ENCODE assay signal across 1 cellular context in the genomic region with DNA sequence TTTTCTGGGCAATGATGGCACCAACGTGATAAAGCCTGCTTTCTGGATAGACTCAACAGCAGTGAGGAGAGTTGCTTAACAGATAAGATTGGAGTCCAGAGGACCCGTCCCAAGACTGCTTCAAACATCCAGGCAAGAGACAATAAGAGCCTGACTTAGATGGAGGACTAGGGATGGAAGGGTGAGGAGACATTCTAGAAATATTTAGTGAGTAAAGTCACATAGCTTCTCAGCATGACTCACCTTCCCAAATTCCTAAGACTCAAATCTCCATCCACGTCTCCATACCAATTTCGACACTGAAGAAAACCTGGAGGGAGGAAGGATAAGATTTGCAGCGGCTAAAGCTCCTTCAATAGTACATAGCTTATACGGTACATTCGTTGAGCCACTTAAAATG.
TF ChIP-seq lines count a peak whose summit lies in the region.

No MANE protein-coding gene starts in this region.

TF ChIP-seq in HCT116, 20 proteins besides CTCF, POLR2A, EP300 and RAD21 (continued from another document):
- TF ChIP-seq JUND (IDR thresholded peaks at IDR 0.05): no peak
- TF ChIP-seq EZH2 (IDR thresholded peaks at IDR 0.05): no peak
- TF ChIP-seq SIN3A (IDR thresholded peaks at IDR 0.05; ENCODE audit: low read depth): no peak
- no peak for TF ChIP-seq YY1 (IDR thresholded peaks at IDR 0.05; ENCODE audit: extremely low read depth, insufficient replicate concordance, low read depth, low read length)
- TF ChIP-seq ELF1 (IDR thresholded peaks at IDR 0.05; ENCODE audit: borderline replicate concordance, low read depth): no peak
- TF ChIP-seq EGR1 (IDR thresholded peaks at IDR 0.05; ENCODE audit: low read depth): no peak
